In genomic region chr10:68077026-68077425, GRCh38 we compare ENCODE assay signal across 30 cellular contexts. TPM values are rescaled to one million over a fixed set of nuclear protein-coding genes. Genes with fewer than 3 reads are reported as not detected.
"Had no signal": no experiment of that assay in that cellular context is flagged by ENCODE, and none has a peak within 500 bp of the region (broad histone marks: within the 10 kb centered on the region; RNA-seq: fewer than 3 reads in every experiment).

No MANE protein-coding gene starts in this region.

- H3K27ac ChIP-seq: left lung, lower lobe of right lung, pancreas, prostate gland, skin epidermis, suprapubic skin, thoracic aorta, tibial nerve, upper lobe of left lung, vagina had no signal

- DNase-seq: hypothalamus; immature natural killer cell; kidney; left colon; left lung; lower lobe of right lung; mammary epithelial cell; mesenchymal stem cell; naive thymus-derived CD8-positive, alpha-beta T cell; nucleus accumbens; pancreas; posterior cingulate gyrus; retina; right cardiac atrium; stimulated activated CD4-positive, alpha-beta T cell treated with anti-CD3 and anti-CD28 coated beads, Interleukin-4, amount 100 ng/mL, for 24 hours; stimulated activated naive CD4-positive, alpha-beta T cell; upper lobe of left lung had no signal

- H3K4me3 Mint-ChIP-seq: stimulated activated effector memory CD8-positive, alpha-beta T cell treated with anti-CD3 and anti-CD28 coated beads, Interleukin-12 subunit alpha, Interleukin-12 subunit beta, amount 100 ng/mL, for 72 hours; stimulated activated naive CD8-positive, alpha-beta T cell treated with anti-CD3 and anti-CD28 coated beads, Interleukin-15, Interleukin-2, amounts not matched to agents 100 ng/mL and 50 ng/mL, for 24 hours had no signal

- H3K27me3 Mint-ChIP-seq: stimulated activated naive CD8-positive, alpha-beta T cell treated with anti-CD3 and anti-CD28 coated beads, Interleukin-15, Interleukin-2, amounts not matched to agents 100 ng/mL and 50 ng/mL, for 24 hours had no signal

- ATAC-seq: left colon; left lung; lower lobe of right lung; naive thymus-derived CD8-positive, alpha-beta T cell; pancreas; right cardiac atrium; sciatic nerve; stimulated activated effector memory CD8-positive, alpha-beta T cell treated with anti-CD3 and anti-CD28 coated beads, Interleukin-12 subunit alpha, Interleukin-12 subunit beta, amount 100 ng/mL, for 72 hours had no signal

- H3K27ac Mint-ChIP-seq: stimulated activated effector memory CD8-positive, alpha-beta T cell treated with anti-CD3 and anti-CD28 coated beads, Interleukin-12 subunit alpha, Interleukin-12 subunit beta, amount 100 ng/mL, for 72 hours; stimulated activated naive CD8-positive, alpha-beta T cell treated with anti-CD3 and anti-CD28 coated beads, Interleukin-15, Interleukin-2, amounts not matched to agents 100 ng/mL and 50 ng/mL, for 24 hours had no signal

- H3K4me1 ChIP-seq: prostate gland had no signal

- H3K9me3 ChIP-seq: left lung, lower lobe of right lung, pancreas, prostate gland, suprapubic skin, thoracic aorta, tibial nerve, upper lobe of left lung, vagina had no signal

- H3K9me3 Mint-ChIP-seq: immature natural killer cell; naive thymus-derived CD8-positive, alpha-beta T cell; stimulated activated effector memory CD8-positive, alpha-beta T cell treated with anti-CD3 and anti-CD28 coated beads, Interleukin-12 subunit alpha, Interleukin-12 subunit beta, amount 100 ng/mL, for 72 hours; stimulated activated naive CD8-positive, alpha-beta T cell treated with anti-CD3 and anti-CD28 coated beads, Interleukin-15, Interleukin-2, amounts not matched to agents 100 ng/mL and 50 ng/mL, for 24 hours had no signal

- H3K36me3 ChIP-seq: left lung, lower lobe of right lung, pancreas, prostate gland, suprapubic skin, thoracic aorta, tibial nerve, upper lobe of left lung, vagina had no signal

- H3K4me3 ChIP-seq: left lung, lower lobe of right lung, pancreas, prostate gland, skin epidermis, suprapubic skin, thoracic aorta, tibial nerve, upper lobe of left lung, vagina had no signal

- H3K27me3 ChIP-seq: left lung, pancreas, suprapubic skin, tibial nerve, upper lobe of left lung, vagina had no signal

- H3K36me3 Mint-ChIP-seq: immature natural killer cell had no signal

RNA-seq across cellular contexts. Expression of gene MYPN, which starts 32.3 kb away (rescaled TPM):
- total RNA-seq: lower lobe of right lung; mucosa of gallbladder; naive thymus-derived CD8-positive, alpha-beta T cell; subcutaneous adipose tissue; thoracic aorta; tibial nerve; upper lobe of left lung; vagina had no signal
- polyA plus RNA-seq: immature natural killer cell; naive thymus-derived CD8-positive, alpha-beta T cell; neural cell; urinary bladder had no signal
